Comparison of ENCODE assay signal across 7 cellular contexts in the genomic region with DNA sequence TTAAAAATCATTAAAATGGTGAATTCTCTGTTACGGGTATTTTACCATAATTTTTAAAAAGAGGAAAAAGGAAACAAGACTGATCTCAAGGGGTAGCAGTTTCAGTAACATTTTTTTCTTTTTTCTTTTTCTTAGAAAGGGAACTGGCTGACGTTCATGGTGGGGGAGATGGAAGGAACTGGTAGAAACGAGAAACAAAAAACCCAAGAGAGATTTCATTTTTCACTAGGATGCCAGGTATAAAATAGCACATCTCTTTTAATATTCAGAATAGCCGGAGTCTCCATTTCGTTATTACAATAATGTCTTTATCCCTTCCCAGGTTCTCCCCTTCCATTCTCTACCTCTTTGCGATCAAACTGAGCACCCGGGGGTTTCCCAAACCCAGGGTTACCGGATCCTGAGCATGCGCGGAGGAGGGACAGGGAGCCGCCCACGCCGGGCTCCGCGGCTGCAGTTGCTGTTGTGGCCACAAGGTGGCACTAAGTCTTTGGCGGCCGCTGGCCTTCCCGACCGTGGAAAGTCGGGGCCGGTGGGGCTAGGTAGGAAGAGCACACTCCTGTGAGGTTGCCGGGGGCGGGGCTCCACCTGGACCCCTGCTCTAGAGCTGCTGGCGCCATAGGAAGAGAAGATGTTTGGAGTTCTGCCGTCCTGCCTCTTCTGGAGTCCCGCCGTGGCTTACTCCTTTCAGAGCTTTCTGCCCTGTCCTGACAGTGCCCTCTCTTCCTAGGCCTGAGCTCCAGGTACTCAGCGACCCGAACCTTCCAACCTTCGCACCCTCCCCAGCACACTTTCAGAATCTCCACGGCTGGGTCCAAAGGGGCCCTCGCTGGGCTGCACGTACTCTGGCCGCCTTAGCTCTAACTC.
DNase-seq lines count a peak whose midpoint lies in the region; ATAC-seq and TF ChIP-seq lines count a peak whose summit lies in the region.

No MANE protein-coding gene starts in this region.

- TF ChIP-seq POLR2A in GM18505 (IDR thresholded peaks at IDR 0.05; ENCODE audit: borderline replicate concordance, extremely low read depth, insufficient read depth, insufficient read length) = no peak

- H3K9me3 Mint-ChIP-seq in central memory CD8-positive, alpha-beta T cell = no peaks in the 10 kb centered on the region

- ATAC-seq in GM18505 (IDR thresholded peaks at IDR 0.05; ENCODE audit: unreplicated experiment) (peak; percentile 96), HG02852 (IDR thresholded peaks at IDR 0.05; ENCODE audit: unreplicated experiment) (peak; percentile 88)
- peak; percentile 68 to 73 for ATAC-seq in activated CD4-positive, CD25-positive, alpha-beta regulatory T cell treated with anti-CD3 and anti-CD28 coated beads, Interleukin-2, amount 50 U/mL, for 24 hours
- peak; percentile 80 for ATAC-seq in central memory CD8-positive, alpha-beta T cell (replicated peaks; ENCODE audit: extremely low read depth, poor library complexity, severe bottlenecking)

- no peaks in the 10 kb centered on the region for H3K27me3 Mint-ChIP-seq in central memory CD8-positive, alpha-beta T cell

- H3K36me3 Mint-ChIP-seq in central memory CD8-positive, alpha-beta T cell (ENCODE audit: insufficient read depth) = no peaks in the 10 kb centered on the region

- peaks cover 7% of the 10 kb centered on the region for H3K4me1 Mint-ChIP-seq in central memory CD8-positive, alpha-beta T cell

- peak overlapping the region; percentile 53 for H3K4me3 Mint-ChIP-seq in central memory CD8-positive, alpha-beta T cell

- no peak overlapping the region for H3K27ac Mint-ChIP-seq in central memory CD8-positive, alpha-beta T cell (ENCODE audit: low read depth)

- DNase-seq in NCI-H2029 treated with DMSO at 0.1 percent for 48 hours (lab: John Stamatoyannopoulos, UW) (peak; percentile 33), kidney glomerular epithelial cell (lab: John Stamatoyannopoulos, UW) (peak; percentile 59)
- peak; percentile 69 for DNase-seq in central memory CD8-positive, alpha-beta T cell (ENCODE audit: low spot score in 2 of 2)
- peak; percentile 91 for DNase-seq in stimulated activated CD4-positive, alpha-beta T cell treated with anti-CD3 and anti-CD28 coated beads, Interleukin-15, amount 100 ng/mL, for 24 hours

Comparison
In these comparisons a context has a peak if more than half of its experiments do, and no peak if none do; other contexts are left out.
1. Peak in every context shown above with its lines: DNase-seq and ATAC-seq.
2. DNase-seq: peak in every context shown above with its lines; median percentile 91 in stimulated activated CD4-positive, alpha-beta T cell treated with anti-CD3 and anti-CD28 coated beads, Interleukin-15, amount 100 ng/mL, for 24 hours; 69 in central memory CD8-positive, alpha-beta T cell; 59 in kidney glomerular epithelial cell; 33 in NCI-H2029 treated with DMSO at 0.1 percent for 48 hours.